Comparison of ENCODE assay signal across 8 cellular contexts in genomic region chr17:83050651-83051422, GRCh38. TPM values are rescaled to one million over a fixed set of nuclear protein-coding genes. Genes with fewer than 3 reads are reported as not detected.
DNase-seq lines count a peak whose midpoint lies in the region; ATAC-seq and TF ChIP-seq lines count a peak whose summit lies in the region.

No MANE protein-coding gene starts in this region.

- peaks cover 2% of the 10 kb centered on the region; the same call in 1 of the 2 replicates for H3K9me3 ChIP-seq in SJSA1 (replicated peaks)

- no peak for ATAC-seq in HG02588 (IDR thresholded peaks at IDR 0.05; ENCODE audit: unreplicated experiment)

- TF ChIP-seq CTCF in foreskin fibroblast (IDR thresholded peaks at IDR 0.05; ENCODE audit: low read depth, low read length): no peak
- no peak for TF ChIP-seq CTCF in retinal pigment epithelial cell (conservative IDR thresholded peaks at IDR 0.05; ENCODE audit: low read depth, low read length)

- peak overlapping the region; percentile 40 for H3K27ac ChIP-seq in SJSA1

- H3K4me1 ChIP-seq in SJSA1 (replicated peaks): peaks cover 26% of the 10 kb centered on the region

- peaks cover 14% of the 10 kb centered on the region for H3K36me3 ChIP-seq in SJSA1

- H3K4me3 ChIP-seq in SJSA1: peak overlapping the region; percentile 55
- peak overlapping the region; percentile 69 to 80 for H3K4me3 ChIP-seq in foreskin fibroblast (ENCODE audit: low read depth in 1 of 2, low read length in 2 of 2)
- peak overlapping the region; percentile 58 for H3K4me3 ChIP-seq in retinal pigment epithelial cell (ENCODE audit: low read length)

- DNase-seq in NCI-H2029 (lab: John Stamatoyannopoulos, UW): peak; percentile 63
- no peak for DNase-seq in NCI-H2029 treated with DMSO at 0.1 percent for 48 hours (lab: John Stamatoyannopoulos, UW)
- DNase-seq in SJSA1 (ENCODE audit: low read depth in 1 of 2, low spot score in 2 of 2): peak in 1 of 2 experiments; percentile 42
- DNase-seq in foreskin fibroblast: no peak
- DNase-seq in retinal pigment epithelial cell (ENCODE audit: low read depth): no peak
- DNase-seq in NCI-H82 treated with DMSO at 0.1 percent for 48 hours (lab: John Stamatoyannopoulos, UW; ENCODE audit: unreplicated experiment): no peak
- no peak for DNase-seq in stimulated activated naive CD4-positive, alpha-beta T cell (lab: John Stamatoyannopoulos, UW)

- no peaks in the 10 kb centered on the region for H3K27me3 ChIP-seq in SJSA1 (replicated peaks)

RNA-seq across cellular contexts. Expression of gene METRNL, which starts 28.6 kb away (rescaled TPM):
- 128 and 197 TPM in 2 replicates for total RNA-seq in SJSA1 (2014; rRNA removed; shearing (Covaris generic))
